In the genomic region with DNA sequence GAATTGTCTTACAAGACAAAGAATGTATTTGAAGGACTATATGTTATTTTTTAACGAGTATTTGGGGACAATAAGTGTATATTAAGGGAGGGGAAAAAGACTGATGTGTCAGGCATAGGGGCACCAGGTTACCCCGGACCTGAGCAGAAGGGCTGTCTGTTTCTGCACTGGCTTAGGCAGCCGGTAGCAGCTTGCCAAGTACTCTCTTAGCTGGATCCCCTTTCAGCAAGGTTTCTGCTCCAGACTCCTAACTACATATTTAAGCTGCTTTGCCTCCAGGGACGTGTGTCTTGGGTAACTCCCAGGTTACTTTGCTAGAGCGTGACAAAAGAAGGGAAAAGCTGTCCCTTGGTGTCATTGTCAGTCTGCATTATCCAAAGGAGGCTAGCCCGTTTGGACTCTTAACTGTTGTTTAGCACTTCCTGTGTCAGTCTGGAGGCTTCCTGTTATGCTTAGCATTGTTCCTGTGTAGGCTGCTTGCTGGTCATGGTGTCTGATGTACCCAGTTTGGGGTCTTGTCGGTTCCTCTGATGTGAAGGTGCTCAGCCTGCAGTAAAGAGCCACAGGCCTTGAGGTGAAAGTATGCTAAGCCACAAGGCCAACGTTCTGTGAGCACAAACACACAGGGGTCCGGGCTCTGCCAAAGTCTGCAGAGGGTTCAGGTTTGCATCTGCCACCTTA, we compare ENCODE assay signal across 17 cellular contexts. TPM values are rescaled to one million over a fixed set of nuclear protein-coding genes. Genes with fewer than 3 reads are reported as not detected.
DNase-seq lines count a peak whose midpoint lies in the region; ATAC-seq and TF ChIP-seq lines count a peak whose summit lies in the region.
"Had no signal": no experiment of that assay in that cellular context is flagged by ENCODE, and none has a peak within 500 bp of the region (broad histone marks: within the 10 kb centered on the region; RNA-seq: fewer than 3 reads in every experiment).

No MANE protein-coding gene starts in this region.

- no peak for TF ChIP-seq CTCF in Caco-2 (IDR thresholded peaks at IDR 0.05; ENCODE audit: insufficient read depth in 1 of 2, low read depth in 1 of 2, low read length in 1 of 2, severe bottlenecking in 1 of 2, unreplicated experiment in 1 of 2)

- peak overlapping the region; percentile 11 for H3K4me3 Mint-ChIP-seq in activated T-cell treated with anti-CD3 and anti-CD28 coated beads, Interleukin-2, amount 50 U/mL, for 4 hours
- H3K4me3 Mint-ChIP-seq in activated naive CD8-positive, alpha-beta T cell treated with anti-CD3 and anti-CD28 coated beads, Interleukin-2, amount 10 ng/mL, durations not matched to agents 7 days and 5 days = peak overlapping the region; percentile 72
- peak overlapping the region; percentile 38 for H3K4me3 Mint-ChIP-seq in natural killer cell treated with Interleukin-12 subunit alpha and Interleukin-12 subunit beta and Interleukin-15 and Interleukin-18, amount 100 ng/mL, for 72 hours
- H3K4me3 Mint-ChIP-seq in Caco-2 (ENCODE audit: unreplicated experiment) = no peak overlapping the region

- peak; percentile 65 to 68 for ATAC-seq in activated T-cell treated with anti-CD3 and anti-CD28 coated beads, Interleukin-2, amount 50 U/mL, for 4 hours
- peak; percentile 91 for ATAC-seq in activated naive CD8-positive, alpha-beta T cell treated with anti-CD3 and anti-CD28 coated beads, Interleukin-2, amount 10 ng/mL, durations not matched to agents 7 days and 5 days (ENCODE audit: low read depth)
- peak; percentile 73 to 75 for ATAC-seq in natural killer cell treated with Interleukin-12 subunit alpha and Interleukin-12 subunit beta and Interleukin-15 and Interleukin-18, amount 100 ng/mL, for 72 hours
- ATAC-seq in GM18498 (IDR thresholded peaks at IDR 0.05; ENCODE audit: unreplicated experiment) (no peak), HG03521 (IDR thresholded peaks at IDR 0.05; ENCODE audit: unreplicated experiment) (no peak)
- ATAC-seq: gastroesophageal sphincter, sciatic nerve had no signal

- peaks cover 82% of the 10 kb centered on the region for H3K36me3 ChIP-seq in KOPT-K1 (ENCODE audit: insufficient read depth, low read length)
- H3K36me3 ChIP-seq in Caco-2 (ENCODE audit: control insufficient read depth, insufficient read depth, low read length) = no peaks in the 10 kb centered on the region; the same call in 1 of the 2 replicates

- H3K27ac Mint-ChIP-seq in activated naive CD8-positive, alpha-beta T cell treated with anti-CD3 and anti-CD28 coated beads, Interleukin-2, amount 10 ng/mL, durations not matched to agents 7 days and 5 days = peak overlapping the region; percentile 95
- peak overlapping the region; percentile 0 to 27 for H3K27ac Mint-ChIP-seq in natural killer cell treated with Interleukin-12 subunit alpha and Interleukin-12 subunit beta and Interleukin-15 and Interleukin-18, amount 100 ng/mL, for 72 hours
- H3K27ac Mint-ChIP-seq in Caco-2 (ENCODE audit: unreplicated experiment) = no peak overlapping the region

- DNase-seq in activated T-cell treated with anti-CD3 and anti-CD28 coated beads, Interleukin-2, amount 50 U/mL, for 4 hours = no peak
- DNase-seq in activated T-cell treated with anti-CD3 and anti-CD28 coated beads for 4 hours = no peak
- peak; percentile 37 for DNase-seq in activated naive CD8-positive, alpha-beta T cell treated with anti-CD3 and anti-CD28 coated beads, Interleukin-2, amount 10 ng/mL, durations not matched to agents 7 days and 5 days
- DNase-seq in natural killer cell treated with Interleukin-12 subunit alpha and Interleukin-12 subunit beta and Interleukin-15 and Interleukin-18, amount 100 ng/mL, for 72 hours (ENCODE audit: low spot score) = no peak
- DNase-seq in Caco-2 = no peak
- DNase-seq: activated effector memory CD4-positive, alpha-beta T cell treated with anti-CD3 and anti-CD28 coated beads, Interleukin-2, amount 50 U/mL, for 16 hours; caudate nucleus; NCI-H2081; NCI-H526 treated with DMSO at 0.1 percent for 48 hours; stimulated activated CD8-positive, alpha-beta memory T cell treated with anti-CD3 and anti-CD28 coated beads, Interleukin-4, amount 100 ng/mL, for 48 hours; trophoblast cell had no signal

- no peaks in the 10 kb centered on the region for H3K9me3 Mint-ChIP-seq in activated T-cell treated with anti-CD3 and anti-CD28 coated beads, Interleukin-2, amount 50 U/mL, for 4 hours
- no peaks in the 10 kb centered on the region for H3K9me3 Mint-ChIP-seq in activated naive CD8-positive, alpha-beta T cell treated with anti-CD3 and anti-CD28 coated beads, Interleukin-2, amount 10 ng/mL, durations not matched to agents 7 days and 5 days
- no peaks in the 10 kb centered on the region for H3K9me3 Mint-ChIP-seq in natural killer cell treated with Interleukin-12 subunit alpha and Interleukin-12 subunit beta and Interleukin-15 and Interleukin-18, amount 100 ng/mL, for 72 hours
- no peaks in the 10 kb centered on the region for H3K9me3 Mint-ChIP-seq in Caco-2 (ENCODE audit: unreplicated experiment)

- H3K4me1 ChIP-seq in Caco-2 = no peaks in the 10 kb centered on the region
- H3K4me1 ChIP-seq: gastroesophageal sphincter had no signal

- intact Hi-C loops in Caco-2 (cut with micrococcal nuclease; ENCODE audit: unreplicated experiment) = no loop called here

- POLR2A ChIA-PET in activated naive CD8-positive, alpha-beta T cell treated with anti-CD3 and anti-CD28 coated beads, Interleukin-2, amount 10 ng/mL, durations not matched to agents 7 days and 5 days (lab: Charles Lee) = interaction anchor here (1.1 to 2.2 kb wide), 3 partner anchors 8 to 75 kb away, joined by 4 to 10 read pairs (median 4); no protein-coding TSS in a partner anchor
- POLR2A ChIA-PET in Caco-2 (lab: Charles Lee) = no interaction called here

- no peak overlapping the region for H3K4me3 ChIP-seq in Caco-2 (ENCODE audit: low read depth, low read length)
- H3K4me3 ChIP-seq: gastroesophageal sphincter had no signal

- H3K4me1 Mint-ChIP-seq in activated T-cell treated with anti-CD3 and anti-CD28 coated beads, Interleukin-2, amount 50 U/mL, for 4 hours (ENCODE audit: low read depth) = peaks cover 47% of the 10 kb centered on the region
- H3K4me1 Mint-ChIP-seq in activated naive CD8-positive, alpha-beta T cell treated with anti-CD3 and anti-CD28 coated beads, Interleukin-2, amount 10 ng/mL, durations not matched to agents 7 days and 5 days = peaks cover 50% of the 10 kb centered on the region
- H3K4me1 Mint-ChIP-seq in natural killer cell treated with Interleukin-12 subunit alpha and Interleukin-12 subunit beta and Interleukin-15 and Interleukin-18, amount 100 ng/mL, for 72 hours (ENCODE audit: low read depth in 2 of 2) = peaks cover 32 to 37% of the 10 kb centered on the region in 2 donors
- peaks cover 6% of the 10 kb centered on the region for H3K4me1 Mint-ChIP-seq in Caco-2 (ENCODE audit: low read depth, unreplicated experiment)

- CTCF ChIA-PET in Caco-2 (lab: Charles Lee) = no interaction called here

- peak overlapping the region; percentile 87 for H3K27ac ChIP-seq in KOPT-K1 (ENCODE audit: low read depth, low read length, poor library complexity, severe bottlenecking)
- H3K27ac ChIP-seq: gastroesophageal sphincter, RWPE1 had no signal

- no TSS peak for BruUV-seq in Caco-2 (replicated peaks; lab: Mats Ljungman, UMichigan)

- H3K27me3 Mint-ChIP-seq in activated T-cell treated with anti-CD3 and anti-CD28 coated beads, Interleukin-2, amount 50 U/mL, for 4 hours (ENCODE audit: low read depth) = no peaks in the 10 kb centered on the region
- H3K27me3 Mint-ChIP-seq in activated naive CD8-positive, alpha-beta T cell treated with anti-CD3 and anti-CD28 coated beads, Interleukin-2, amount 10 ng/mL, durations not matched to agents 7 days and 5 days = no peaks in the 10 kb centered on the region
- H3K27me3 Mint-ChIP-seq in natural killer cell treated with Interleukin-12 subunit alpha and Interleukin-12 subunit beta and Interleukin-15 and Interleukin-18, amount 100 ng/mL, for 72 hours = peaks cover 0 to 2% of the 10 kb centered on the region in 2 donors
- H3K27me3 Mint-ChIP-seq in Caco-2 (ENCODE audit: insufficient read depth, unreplicated experiment) = no peaks in the 10 kb centered on the region

- peaks cover 63% of the 10 kb centered on the region for H3K36me3 Mint-ChIP-seq in activated T-cell treated with anti-CD3 and anti-CD28 coated beads, Interleukin-2, amount 50 U/mL, for 4 hours (ENCODE audit: insufficient read depth)
- peaks cover 59% of the 10 kb centered on the region for H3K36me3 Mint-ChIP-seq in activated naive CD8-positive, alpha-beta T cell treated with anti-CD3 and anti-CD28 coated beads, Interleukin-2, amount 10 ng/mL, durations not matched to agents 7 days and 5 days
- H3K36me3 Mint-ChIP-seq in natural killer cell treated with Interleukin-12 subunit alpha and Interleukin-12 subunit beta and Interleukin-15 and Interleukin-18, amount 100 ng/mL, for 72 hours = peaks cover 36% of the 10 kb centered on the region
- H3K36me3 Mint-ChIP-seq in Caco-2 (ENCODE audit: insufficient read depth, unreplicated experiment) = peaks cover 53% of the 10 kb centered on the region

- no peaks in the 10 kb centered on the region for H3K9me3 ChIP-seq in KOPT-K1 (ENCODE audit: insufficient read depth, low read length, poor library complexity, severe bottlenecking)
- no peaks in the 10 kb centered on the region for H3K9me3 ChIP-seq in Caco-2
- H3K9me3 ChIP-seq: gastroesophageal sphincter had no signal

- no peaks in the 10 kb centered on the region for H3K27me3 ChIP-seq in Caco-2 (replicated peaks; ENCODE audit: control insufficient read depth, insufficient read depth, low read length)
- H3K27me3 ChIP-seq: gastroesophageal sphincter had no signal

RNA-seq across cellular contexts. Expression of gene CXCR3, which starts 11.6 kb away (rescaled TPM):
- total RNA-seq in activated T-cell treated with anti-CD3 and anti-CD28 coated beads, Interleukin-2, amount 50 U/mL, for 4 hours = 10 to 100 TPM; 44.9 to 64.7 (median 53.1) TPM
- total RNA-seq in activated naive CD8-positive, alpha-beta T cell treated with anti-CD3 and anti-CD28 coated beads, Interleukin-2, amount 10 ng/mL, durations not matched to agents 7 days and 5 days = 100 to 1,000 TPM; 105 to 107 TPM
- total RNA-seq in natural killer cell treated with Interleukin-12 subunit alpha and Interleukin-12 subunit beta and Interleukin-15 and Interleukin-18, amount 100 ng/mL, for 72 hours = 10 to 100 TPM in 1 of 2 donors, 1 to 10 TPM in 1; 2.7 to 14.8 TPM
- not detected in 2 replicates for total RNA-seq in Caco-2 (2022)

RNA-seq across cellular contexts. Expression of gene GCNA, which starts 28.4 kb away (rescaled TPM):
- 1 to 10 TPM; 1.7 to 2.2 (median 2.1) TPM for total RNA-seq in activated T-cell treated with anti-CD3 and anti-CD28 coated beads, Interleukin-2, amount 50 U/mL, for 4 hours
- 1 to 10 TPM; 8.5 to 8.7 TPM for total RNA-seq in activated naive CD8-positive, alpha-beta T cell treated with anti-CD3 and anti-CD28 coated beads, Interleukin-2, amount 10 ng/mL, durations not matched to agents 7 days and 5 days
- 1 to 10 TPM; 5.5 to 6.1 TPM for total RNA-seq in natural killer cell treated with Interleukin-12 subunit alpha and Interleukin-12 subunit beta and Interleukin-15 and Interleukin-18, amount 100 ng/mL, for 72 hours
- 2.8 and 3.4 TPM in 2 replicates for total RNA-seq in Caco-2 (2022)

Comparison
In these comparisons a context has a peak if more than half of its experiments do, and no peak if none do; other contexts are left out.
1. ATAC-seq: peak in activated T-cell treated with anti-CD3 and anti-CD28 coated beads, Interleukin-2, amount 50 U/mL, for 4 hours (2 of 2), activated naive CD8-positive, alpha-beta T cell treated with anti-CD3 and anti-CD28 coated beads, Interleukin-2, amount 10 ng/mL, durations not matched to agents 7 days and 5 days (single experiment) and natural killer cell treated with Interleukin-12 subunit alpha and Interleukin-12 subunit beta and Interleukin-15 and Interleukin-18, amount 100 ng/mL, for 72 hours (2 of 2); none in GM18498 (single experiment) and HG03521 (single experiment).